Comparison of ENCODE assay signal across 23 cellular contexts in the genomic region with DNA sequence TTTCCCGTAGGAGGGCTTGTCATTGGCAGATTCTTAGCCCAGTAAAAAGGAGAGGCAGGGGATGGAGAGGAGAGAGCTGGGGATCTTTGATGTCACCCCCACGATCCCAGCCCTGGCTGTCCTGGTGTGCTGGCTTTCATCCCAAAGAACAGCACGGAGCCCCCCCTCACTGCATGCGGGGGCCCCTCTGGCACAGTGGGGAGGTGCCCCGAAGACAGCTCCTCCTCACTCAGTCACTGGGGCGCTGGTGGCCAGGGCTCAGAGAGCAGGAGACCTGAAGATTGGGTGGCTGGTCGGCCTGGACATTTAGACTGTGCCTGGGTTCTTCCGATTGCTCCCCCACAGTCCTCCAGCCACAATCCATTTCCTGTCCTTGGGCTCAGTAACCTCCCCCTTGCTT.
"Had no signal": no experiment of that assay in that cellular context is flagged by ENCODE, and none has a peak within 500 bp of the region (broad histone marks: within the 10 kb centered on the region; RNA-seq: fewer than 3 reads in every experiment).

No MANE protein-coding gene starts in this region.

- H3K9ac ChIP-seq: parathyroid adenoma had no signal

- DNase-seq: activated CD4-positive, alpha-beta T cell treated with anti-CD3 and anti-CD28 coated beads, Interleukin-2, amount 10 ng/mL, durations not matched to agents 24 days and 14 days; activated CD8-positive, alpha-beta memory T cell treated with anti-CD3 and anti-CD28 coated beads, Interleukin-2, amount 10 ng/mL, durations not matched to agents 7 days and 5 days; activated CD8-positive, alpha-beta T cell treated with anti-CD3 and anti-CD28 coated beads for 36 hours; activated effector memory CD4-positive, alpha-beta T cell treated with anti-CD3 and anti-CD28 coated beads, Interleukin-2, amount 50 U/mL, for 16 hours; activated naive CD4-positive, alpha-beta T cell treated with anti-CD3 and anti-CD28 coated beads, Interleukin-2, amount 50 U/mL, for 16 hours; activated naive CD8-positive, alpha-beta T cell treated with anti-CD3 and anti-CD28 coated beads, Interleukin-2, amount 50 U/mL, for 24 hours; activated T-cell treated with anti-CD3 and anti-CD28 coated beads for 4 hours; body of pancreas; effector memory CD8-positive, alpha-beta T cell; head of caudate nucleus; lower lobe of right lung; right cardiac atrium; stimulated activated CD4-positive, alpha-beta T cell treated with anti-CD3 and anti-CD28 coated beads, Interleukin-1b, Interleukin-23, amount 100 ng/mL, for 48 hours; stomach; SW 1271; T-helper 17 cell had no signal

- H3K27me3 ChIP-seq: body of pancreas, vagina had no signal

- H3K4me3 ChIP-seq: body of pancreas, lower lobe of right lung, stomach, thoracic aorta had no signal

- H3K9me3 ChIP-seq: body of pancreas, gastroesophageal sphincter, lower lobe of right lung, neutrophil, stomach, thoracic aorta, vagina had no signal

- H3K36me3 ChIP-seq: gastroesophageal sphincter, lower lobe of right lung, neutrophil, stomach, thoracic aorta, vagina had no signal

- ATAC-seq: activated CD4-positive, CD25-positive, alpha-beta regulatory T cell treated with anti-CD3 and anti-CD28 coated beads, Interleukin-2, amount 50 U/mL, for 24 hours; activated CD8-positive, alpha-beta memory T cell treated with anti-CD3 and anti-CD28 coated beads, Interleukin-2, amount 10 ng/mL, durations not matched to agents 7 days and 5 days; activated CD8-positive, alpha-beta T cell treated with anti-CD3 and anti-CD28 coated beads for 36 hours; activated naive CD8-positive, alpha-beta T cell treated with anti-CD3 and anti-CD28 coated beads, Interleukin-2, amount 50 U/mL, for 24 hours; body of pancreas; effector memory CD8-positive, alpha-beta T cell; gastroesophageal sphincter; T-helper 17 cell had no signal

- H3K4me1 ChIP-seq: body of pancreas, gastroesophageal sphincter, lower lobe of right lung, parathyroid adenoma, vagina had no signal

- H3K27ac ChIP-seq: body of pancreas, gastroesophageal sphincter, lower lobe of right lung, neutrophil, parathyroid adenoma, stomach, thoracic aorta, vagina, VCaP had no signal
